8 cellular contexts compared by ENCODE assay signal in genomic region chr22:41285441-41285819, GRCh38. TPM values are rescaled to one million over a fixed set of nuclear protein-coding genes. Genes with fewer than 3 reads are reported as not detected.
DNase-seq lines count a peak whose midpoint lies in the region; ATAC-seq, FAIRE-seq and TF ChIP-seq lines count a peak whose summit lies in the region.

No MANE protein-coding gene starts in this region.

- POLR2A ChIA-PET in activated B cell treated with CpG ODN at 0.5 μM for 24 hours (lab: Charles Lee) = interaction anchor here (0.6 to 4.6 kb wide), 9 partner anchors 12 to 334 kb away, joined by 3 to 101 read pairs (median 10); partner anchors contain the start of genes RBX1, TEF, TOB2 and ZC3H7B

- H3K27ac ChIP-seq in C4-2B = peak overlapping the region; percentile 94
- peak overlapping the region; percentile 80 for H3K27ac ChIP-seq in MM.1S (ENCODE audit: low read length)
- H3K27ac ChIP-seq in kidney (ENCODE audit: low read depth in 2 of 2, low read length in 2 of 2) = peak overlapping the region; percentile 18 to 89

- H3K4me3 ChIP-seq in MM.1S (ENCODE audit: low read length) (peak overlapping the region; percentile 99), bronchial epithelial cell (ENCODE audit: low read depth, low read length) (peak overlapping the region; percentile 86), kidney (ENCODE audit: low read length in 2 of 2) (peak overlapping the region; percentile 73 to 85)

- intact Hi-C loops in activated B cell treated with CpG ODN at 0.5 μM for 24 hours (cut with micrococcal nuclease) = no loop called here
- intact Hi-C loops in kidney (cut with DNase I) = no loop called here

- H3K9ac ChIP-seq in MM.1S (ENCODE audit: low read length) (peak overlapping the region; percentile 91), kidney (ENCODE audit: low read length in 2 of 2) (peak overlapping the region; percentile 56 to 94)

- no peaks in the 10 kb centered on the region for H3K27me3 Mint-ChIP-seq in activated B cell treated with CpG ODN at 0.5 μM for 24 hours

- H2AFZ ChIP-seq in MM.1S (ENCODE audit: low read length) = peak overlapping the region; percentile 94

- CTCF ChIA-PET in activated B cell treated with CpG ODN at 0.5 μM for 24 hours (lab: Charles Lee) = interaction anchor here (1.0 to 1.8 kb wide), 2 partner anchors 16 to 96 kb away, joined by 3 to 14 read pairs; partner anchors contain the start of genes TEF and ZC3H7B

- peak overlapping the region; percentile 68 for H3K4me2 ChIP-seq in MM.1S (ENCODE audit: low read depth, low read length)

- DNase-seq in MM.1S (peak; percentile 67), activated B cell treated with CpG ODN at 0.5 μM for 24 hours (peak; percentile 45), bronchial epithelial cell (ENCODE audit: low read depth) (peak; percentile 89), kidney (peak; percentile 79)
- DNase-seq in stimulated activated CD4-positive, alpha-beta T cell treated with anti-CD3 and anti-CD28 coated beads, Interleukin-15, amount 100 ng/mL, for 24 hours = peak; percentile 94

- no peaks in the 10 kb centered on the region for H4K20me1 ChIP-seq in MM.1S (ENCODE audit: insufficient read depth, low read length)

- H3K36me3 ChIP-seq in MM.1S (replicated peaks; ENCODE audit: insufficient read depth, low read length) (no peaks in the 10 kb centered on the region), bronchial epithelial cell (ENCODE audit: control insufficient read depth, insufficient read depth, low read length) (peaks cover 12% of the 10 kb centered on the region), kidney (ENCODE audit: control insufficient read depth in 1 of 2, insufficient read depth in 2 of 2, low read length in 2 of 2) (peaks cover 2 to 11% of the 10 kb centered on the region in 2 donors)

- peaks cover 31% of the 10 kb centered on the region for H3K36me3 Mint-ChIP-seq in activated B cell treated with CpG ODN at 0.5 μM for 24 hours (ENCODE audit: low read depth)

- H3K9me3 ChIP-seq in MM.1S (replicated peaks; ENCODE audit: insufficient read depth, low read length) (no peaks in the 10 kb centered on the region), kidney (ENCODE audit: control insufficient read depth in 1 of 2, low read length in 2 of 2) (no peaks in the 10 kb centered on the region)

- H3K4me1 ChIP-seq in MM.1S (ENCODE audit: low read length) = peaks cover 8% of the 10 kb centered on the region
- peaks cover 0 to 12% of the 10 kb centered on the region in 2 donors for H3K4me1 ChIP-seq in kidney (ENCODE audit: control insufficient read depth in 1 of 2, insufficient read depth in 1 of 2, low read depth in 1 of 2, low read length in 2 of 2)

- H3K27ac Mint-ChIP-seq in activated B cell treated with CpG ODN at 0.5 μM for 24 hours = peak overlapping the region; percentile 98

- no peak for FAIRE-seq in bronchial epithelial cell (lab: Jason Lieb, UNC)
- FAIRE-seq in kidney (lab: Jason Lieb, UNC) = no peak

- TF ChIP-seq CTCF in C4-2B (conservative IDR thresholded peaks at IDR 0.05) = no peak
- TF ChIP-seq CTCF in MM.1S (IDR thresholded peaks at IDR 0.05; ENCODE audit: low read length) = no peak
- TF ChIP-seq CTCF in activated B cell treated with CpG ODN at 0.5 μM for 24 hours (IDR thresholded peaks at IDR 0.05) = no peak
- TF ChIP-seq CTCF in bronchial epithelial cell (IDR thresholded peaks at IDR 0.05; ENCODE audit: insufficient read depth, low read length, severe bottlenecking) = no peak
- TF ChIP-seq CTCF in kidney (IDR thresholded peaks at IDR 0.05; ENCODE audit: borderline replicate concordance, extremely low read depth, insufficient read depth) = no peak

- no peaks in the 10 kb centered on the region for H3K27me3 ChIP-seq in MM.1S (replicated peaks; ENCODE audit: insufficient read depth, low read length)
- no peaks in the 10 kb centered on the region for H3K27me3 ChIP-seq in bronchial epithelial cell (ENCODE audit: control insufficient read depth, insufficient read depth, low read length)

- H3K4me3 Mint-ChIP-seq in activated B cell treated with CpG ODN at 0.5 μM for 24 hours = peak overlapping the region; percentile 94

- H3K9me3 Mint-ChIP-seq in activated B cell treated with CpG ODN at 0.5 μM for 24 hours = no peaks in the 10 kb centered on the region

- peaks cover 20% of the 10 kb centered on the region for H3F3A ChIP-seq in MM.1S (ENCODE audit: insufficient read depth, low read length)

- ATAC-seq in GM21576 (IDR thresholded peaks at IDR 0.05; ENCODE audit: unreplicated experiment) (peak; percentile 16), activated B cell treated with CpG ODN at 0.5 μM for 24 hours (ENCODE audit: low read depth) (no peak), GM19463 (IDR thresholded peaks at IDR 0.05; ENCODE audit: unreplicated experiment) (no peak)

- no peaks in the 10 kb centered on the region for H3K9me2 ChIP-seq in MM.1S (replicated peaks; ENCODE audit: insufficient read depth, low read length)

- H3K4me1 Mint-ChIP-seq in activated B cell treated with CpG ODN at 0.5 μM for 24 hours = peaks cover 28% of the 10 kb centered on the region

- peaks cover 53% of the 10 kb centered on the region for H3K79me2 ChIP-seq in MM.1S (ENCODE audit: low read length)

RNA-seq across cellular contexts. Expression of gene RANGAP1, which starts 0.6 kb away (rescaled TPM):
- total RNA-seq in activated B cell treated with CpG ODN at 0.5 μM for 24 hours (48.9 and 56.4 TPM in 2 replicates), bronchial epithelial cell (63.2 and 65.0 TPM in 2 replicates), kidney (38.8 TPM)
- 40.8 TPM for polyA plus RNA-seq in kidney (ENCODE audit: insufficient read depth, low read depth, low replicate concordance)

RNA-seq across cellular contexts. Expression of gene ZC3H7B, which starts 15.9 kb away (rescaled TPM):
- total RNA-seq in activated B cell treated with CpG ODN at 0.5 μM for 24 hours (54.0 and 58.2 TPM in 2 replicates), bronchial epithelial cell (14.5 and 21.9 TPM in 2 replicates), kidney (68.6 TPM)
- polyA plus RNA-seq in kidney (ENCODE audit: insufficient read depth, low read depth, low replicate concordance) = 28.3 TPM

RNA-seq across cellular contexts. Expression of gene CHADL, which starts 44.7 kb away (rescaled TPM):
- total RNA-seq in activated B cell treated with CpG ODN at 0.5 μM for 24 hours (0.10 TPM in 1 of 2 replicates, not detected in the other), bronchial epithelial cell (1.6 and 2.4 TPM in 2 replicates), kidney (2.7 TPM)
- polyA plus RNA-seq in kidney (ENCODE audit: insufficient read depth, low read depth, low replicate concordance) = 4.8 TPM
